9 cellular contexts compared by ENCODE assay signal in the genomic region with DNA sequence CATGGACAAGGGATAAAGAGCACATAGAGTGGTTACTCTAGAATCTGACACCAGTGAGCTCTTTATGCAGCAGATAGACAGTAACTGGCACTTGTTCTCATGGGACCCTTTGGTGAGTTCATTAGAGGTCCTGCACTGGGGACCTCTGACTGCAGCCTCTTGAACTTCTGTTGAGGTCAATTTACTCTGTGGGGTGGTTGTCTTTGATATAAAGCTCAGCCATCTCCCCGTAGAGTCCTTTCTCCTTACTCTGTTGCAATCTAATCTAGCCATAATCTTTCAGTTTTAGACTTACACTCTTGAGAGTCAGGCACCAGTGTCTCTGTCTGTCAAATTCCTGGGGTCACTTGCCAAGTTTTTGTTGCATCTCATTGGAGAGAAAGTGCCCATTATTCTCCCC.
"Had no signal": no experiment of that assay in that cellular context is flagged by ENCODE, and none has a peak within 500 bp of the region (broad histone marks: within the 10 kb centered on the region; RNA-seq: fewer than 3 reads in every experiment).

No MANE protein-coding gene starts in this region.

- H2AFZ ChIP-seq: GM23248 had no signal

- H3K27ac ChIP-seq: GM23248, HL-60 had no signal

- H3K36me3 ChIP-seq: HAP-1 had no signal

- H3K4me3 ChIP-seq: GM23248, HAP-1 had no signal

- H3K27ac Mint-ChIP-seq: HFFc6 had no signal

- ATAC-seq: HCT116 had no signal

- H3K9ac ChIP-seq: GM23248 had no signal

- H3K9me3 ChIP-seq: HAP-1 had no signal

- H3K4me3 Mint-ChIP-seq: HFFc6 had no signal

- H3K9me3 Mint-ChIP-seq: HFFc6 had no signal

- DNase-seq: GM23248, GOT3, H7, HFFc6, IMR-90, KBM-7 had no signal

- H3K4me1 ChIP-seq: HAP-1 had no signal
